1 cellular context compared by ENCODE assay signal in genomic region chr5:177546262-177546741, GRCh38.
TF ChIP-seq lines count a peak whose summit lies in the region.

No MANE protein-coding gene starts in this region.

TF ChIP-seq in endothelial cell of umbilical vein, 7 proteins besides CTCF, POLR2A, EP300 and RAD21 (continued from another document):
- TF ChIP-seq POLR2AphosphoS5 (IDR thresholded peaks at IDR 0.05; ENCODE audit: insufficient read depth, low read depth, low read length) (peak; percentile 19), JUN (IDR thresholded peaks at IDR 0.05; ENCODE audit: borderline replicate concordance, insufficient read depth, insufficient read length, low read depth) (peak; percentile 66)
